10 cellular contexts compared by ENCODE assay signal in the genomic region with DNA sequence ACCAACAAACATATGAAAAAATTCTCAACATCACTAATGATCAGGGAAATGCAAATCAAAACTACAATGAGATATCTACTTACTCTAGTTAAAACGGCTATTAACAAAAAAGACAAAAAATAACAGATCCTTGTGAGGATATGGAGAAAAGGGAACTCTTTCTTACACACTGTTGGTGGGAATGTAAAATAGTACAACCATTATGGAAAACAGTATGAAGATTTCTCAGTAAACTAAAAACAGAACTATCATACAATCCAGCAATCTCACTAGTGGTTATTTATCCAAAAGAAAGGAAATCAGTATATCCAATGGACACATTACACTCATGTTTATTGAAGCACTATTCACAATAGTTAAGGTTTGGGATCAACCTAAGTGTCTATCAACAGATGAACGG. TPM values are rescaled to one million over a fixed set of nuclear protein-coding genes. Genes with fewer than 3 reads are reported as not detected.
"Had no signal": no experiment of that assay in that cellular context is flagged by ENCODE, and none has a peak within 500 bp of the region (broad histone marks: within the 10 kb centered on the region; RNA-seq: fewer than 3 reads in every experiment).

No MANE protein-coding gene starts in this region.

- FAIRE-seq: HepG2, HTR-8/SVneo had no signal

- H3K4me2 ChIP-seq: KMS-11 had no signal

- DNase-seq: IMR-90, KBM-7, KG1 had no signal

- ATAC-seq: HepG2 had no signal

- H3K27ac ChIP-seq: HL-60, KMS-11 had no signal

- H3K9ac ChIP-seq: KMS-11 had no signal

RNA-seq across cellular contexts. Expression of a gene that starts 3.9 kb away (rescaled TPM):
- total RNA-seq: HT-29 had no signal
- polyA plus RNA-seq: IgD-negative memory B cell had no signal

RNA-seq across cellular contexts. Expression of a gene that starts 11.3 kb away (rescaled TPM):
- total RNA-seq: HepG2, HT-29 had no signal
- polyA plus RNA-seq: HepG2, IMR-90 had no signal

RNA-seq across cellular contexts. Expression of a gene that starts 16.2 kb away (rescaled TPM):
- total RNA-seq: HepG2, HT-29, IMR-90 had no signal
- polyA plus RNA-seq: HepG2, IgD-negative memory B cell, IMR-90 had no signal

RNA-seq across cellular contexts. Expression of a gene that starts 31.5 kb away (rescaled TPM):
- total RNA-seq: HepG2, HT-29, HT1080 had no signal
- polyA plus RNA-seq: HepG2, IgD-negative memory B cell had no signal

RNA-seq across cellular contexts. Expression of a gene that starts 35.9 kb away (rescaled TPM):
- total RNA-seq: HT-29, IMR-90 had no signal
- polyA plus RNA-seq: IgD-negative memory B cell, IMR-90 had no signal
